17 cellular contexts compared by ENCODE assay signal in genomic region chr12:47186246-47186645, GRCh38.
"Had no signal": no experiment of that assay in that cellular context is flagged by ENCODE, and none has a peak within 500 bp of the region (broad histone marks: within the 10 kb centered on the region; RNA-seq: fewer than 3 reads in every experiment).

No MANE protein-coding gene starts in this region.

- H3K27me3 Mint-ChIP-seq: dendritic cell treated with granulocyte-macrophage colony-stimulating factor and Interleukin-4, amounts not matched to agents 40 ng/mL and 50 ng/mL, for 4 days; naive B cell; stimulated activated naive CD8-positive, alpha-beta T cell treated with anti-CD3 and anti-CD28 coated beads, Interleukin-15, amount 100 ng/mL, for 72 hours had no signal

- ATAC-seq: foreskin keratinocyte; left cardiac atrium; lower lobe of right lung; right cardiac atrium; stimulated activated naive CD8-positive, alpha-beta T cell treated with anti-CD3 and anti-CD28 coated beads, Interleukin-15, amount 100 ng/mL, for 72 hours had no signal

- DNase-seq: cerebellar nuclear complex; foreskin keratinocyte; kidney; left cardiac atrium; left ventricle myocardium inferior; lower lobe of right lung; mesendoderm; naive B cell; nucleus accumbens; ovary; right cardiac atrium; small intestine; stimulated activated CD4-positive, alpha-beta T cell treated with anti-CD3 and anti-CD28 coated beads, Interleukin-12 subunit alpha, Interleukin-12 subunit beta, amount 100 ng/mL, for 4 hours; stimulated activated naive CD8-positive, alpha-beta T cell treated with anti-CD3 and anti-CD28 coated beads, Interleukin-15, amount 100 ng/mL, for 72 hours; testis had no signal

- H3K27ac Mint-ChIP-seq: dendritic cell treated with granulocyte-macrophage colony-stimulating factor and Interleukin-4, amounts not matched to agents 40 ng/mL and 50 ng/mL, for 4 days; neural progenitor cell had no signal

- H3K36me3 Mint-ChIP-seq: neural progenitor cell had no signal

- H3K9me3 Mint-ChIP-seq: dendritic cell treated with granulocyte-macrophage colony-stimulating factor and Interleukin-4, amounts not matched to agents 40 ng/mL and 50 ng/mL, for 4 days; naive B cell; neural progenitor cell; stimulated activated naive CD8-positive, alpha-beta T cell treated with anti-CD3 and anti-CD28 coated beads, Interleukin-15, amount 100 ng/mL, for 72 hours had no signal

- H3K4me3 Mint-ChIP-seq: dendritic cell treated with granulocyte-macrophage colony-stimulating factor and Interleukin-4, amounts not matched to agents 40 ng/mL and 50 ng/mL, for 4 days; naive B cell; neural progenitor cell; stimulated activated naive CD8-positive, alpha-beta T cell treated with anti-CD3 and anti-CD28 coated beads, Interleukin-15, amount 100 ng/mL, for 72 hours had no signal
